ENCODE assay signal across 9 cellular contexts in genomic region chr1:55039342-55040082, GRCh38. TPM values are rescaled to one million over a fixed set of nuclear protein-coding genes. Genes with fewer than 3 reads are reported as not detected.
DNase-seq lines count a peak whose midpoint lies in the region; ATAC-seq and TF ChIP-seq lines count a peak whose summit lies in the region.
"Had no signal": no experiment of that assay in that cellular context is flagged by ENCODE, and none has a peak within 500 bp of the region (broad histone marks: within the 10 kb centered on the region; RNA-seq: fewer than 3 reads in every experiment).

TSS of gene PCSK9 (plus strand) at chr1:55039548. CDS start at chr1:55039838, 290 bp downstream.

- H3K9me3 Mint-ChIP-seq in stimulated activated effector memory CD8-positive, alpha-beta T cell treated with anti-CD3 and anti-CD28 coated beads, Interleukin-12 subunit alpha, Interleukin-12 subunit beta, amount 100 ng/mL, for 72 hours = no peaks in the 10 kb centered on the region

- peaks cover 0 to 16% of the 10 kb centered on the region in 2 donors for H3K27me3 ChIP-seq in uterus

- TF ChIP-seq POLR2A in uterus (IDR thresholded peaks at IDR 0.05) = no peak

- H3K4me3 ChIP-seq in astrocyte of the spinal cord (ENCODE audit: low read depth, low read length) (peak within 1 kb of the TSS; percentile 30), uterus (no peak within 1 kb of the TSS)
- H3K4me3 ChIP-seq: SJSA1 had no signal

- H3K36me3 ChIP-seq in uterus = no peaks in the 10 kb centered on the region
- H3K36me3 ChIP-seq: SJSA1 had no signal

- H3K27ac Mint-ChIP-seq in stimulated activated effector memory CD8-positive, alpha-beta T cell treated with anti-CD3 and anti-CD28 coated beads, Interleukin-12 subunit alpha, Interleukin-12 subunit beta, amount 100 ng/mL, for 72 hours = no peak within 1 kb of the TSS

- H3K4me1 Mint-ChIP-seq in stimulated activated effector memory CD8-positive, alpha-beta T cell treated with anti-CD3 and anti-CD28 coated beads, Interleukin-12 subunit alpha, Interleukin-12 subunit beta, amount 100 ng/mL, for 72 hours = no peaks in the 10 kb centered on the region

- intact Hi-C loops in uterus (cut with DNase I; ENCODE audit: low total_unique reads) = no loop called here

- no peaks in the 10 kb centered on the region for H3K36me3 Mint-ChIP-seq in stimulated activated effector memory CD8-positive, alpha-beta T cell treated with anti-CD3 and anti-CD28 coated beads, Interleukin-12 subunit alpha, Interleukin-12 subunit beta, amount 100 ng/mL, for 72 hours

- peak; percentile 27 for ATAC-seq in stimulated activated effector memory CD8-positive, alpha-beta T cell treated with anti-CD3 and anti-CD28 coated beads, Interleukin-12 subunit alpha, Interleukin-12 subunit beta, amount 100 ng/mL, for 72 hours
- ATAC-seq in GM21717 (IDR thresholded peaks at IDR 0.05; ENCODE audit: unreplicated experiment) = no peak

- no peak within 1 kb of the TSS for H3K4me3 Mint-ChIP-seq in stimulated activated effector memory CD8-positive, alpha-beta T cell treated with anti-CD3 and anti-CD28 coated beads, Interleukin-12 subunit alpha, Interleukin-12 subunit beta, amount 100 ng/mL, for 72 hours

- no peaks in the 10 kb centered on the region for H3K9me3 ChIP-seq in uterus
- H3K9me3 ChIP-seq: SJSA1 had no signal

- H3K4me1 ChIP-seq in uterus = peaks cover 0 to 9% of the 10 kb centered on the region in 2 donors

- no peak for TF ChIP-seq CTCF in astrocyte of the spinal cord (IDR thresholded peaks at IDR 0.05; ENCODE audit: low read depth, low read length)
- TF ChIP-seq CTCF in uterus (IDR thresholded peaks at IDR 0.05) = no peak

- no peak within 1 kb of the TSS for H3K27ac ChIP-seq in uterus
- H3K27ac ChIP-seq: SJSA1 had no signal

- DNase-seq in NCI-H1417 (lab: John Stamatoyannopoulos, UW) (peak in 2 of 3 experiments; percentile 45 to 54), NCI-H1417 treated with DMSO at 0.1 percent for 48 hours (lab: John Stamatoyannopoulos, UW) (no peak), astrocyte of the spinal cord (ENCODE audit: low read depth, low spot score) (peak; percentile 23), islet precursor cell (peak; percentile 87), uterus (no peak)
- no peak for DNase-seq in stimulated activated effector memory CD8-positive, alpha-beta T cell treated with anti-CD3 and anti-CD28 coated beads, Interleukin-12 subunit alpha, Interleukin-12 subunit beta, amount 100 ng/mL, for 72 hours (ENCODE audit: low spot score in 2 of 2)
- DNase-seq in activated CD4-positive, alpha-beta T cell treated with anti-CD3 and anti-CD28 coated beads, Interleukin-2, amount 50 U/mL, for 4 hours = no peak

- in situ Hi-C loops in astrocyte of the spinal cord (cut with HindIII; ENCODE audit: low sequenced_read_pairs) = no loop called here

RNA-seq across cellular contexts. Expression of gene PCSK9, which starts in this region (rescaled TPM):
- total RNA-seq in uterus = 1 to 10 TPM in 1 of 4 donors, not detected in 3; 2.9 TPM

Comparison
In these comparisons a context has a peak if more than half of its experiments do, and no peak if none do; other contexts are left out.
1. DNase-seq: peak in NCI-H1417 (2 of 3), astrocyte of the spinal cord (single experiment) and islet precursor cell (single experiment); none in NCI-H1417 treated with DMSO at 0.1 percent for 48 hours (single experiment), stimulated activated effector memory CD8-positive, alpha-beta T cell treated with anti-CD3 and anti-CD28 coated beads, Interleukin-12 subunit alpha, Interleukin-12 subunit beta, amount 100 ng/mL, for 72 hours (0 of 2), uterus (0 of 2) and activated CD4-positive, alpha-beta T cell treated with anti-CD3 and anti-CD28 coated beads, Interleukin-2, amount 50 U/mL, for 4 hours (0 of 2).